ENCODE assay signal across 10 cellular contexts in genomic region chr5:103021310-103021709, GRCh38.
DNase-seq lines count a peak whose midpoint lies in the region; ATAC-seq and TF ChIP-seq lines count a peak whose summit lies in the region.
"Had no signal": no experiment of that assay in that cellular context is flagged by ENCODE, and none has a peak within 500 bp of the region (broad histone marks: within the 10 kb centered on the region; RNA-seq: fewer than 3 reads in every experiment).

No MANE protein-coding gene starts in this region.

- DNase-seq in HK-2 (ENCODE audit: unreplicated experiment), result peak; percentile 38
- peak; percentile 82 for DNase-seq in glomerular visceral epithelial cell (ENCODE audit: extremely low spot score)
- DNase-seq in stimulated activated CD4-positive, alpha-beta T cell treated with anti-CD3 and anti-CD28 coated beads, Interleukin-12 subunit alpha, Interleukin-12 subunit beta, amount 100 ng/mL, for 4 hours, result no peak
- DNase-seq in AG20443 (ENCODE audit: low spot score), result no peak
- DNase-seq in left lung, result no peak
- DNase-seq in HuH-7.5 (ENCODE audit: low spot score), result no peak
- DNase-seq: activated naive CD4-positive, alpha-beta T cell treated with anti-CD3 and anti-CD28 coated beads, Interleukin-2, amount 10 ng/mL, durations not matched to agents 7 days and 5 days had no signal

- no peak for TF ChIP-seq CTCF in left lung (IDR thresholded peaks at IDR 0.05)

- H3K9me3 ChIP-seq in left lung, result no peaks in the 10 kb centered on the region
- H3K9me3 ChIP-seq: thoracic aorta had no signal

- intact Hi-C loops in left lung (cut with DNase I), result no loop called here

- peaks cover 0 to 10% of the 10 kb centered on the region in 2 donors for H3K36me3 ChIP-seq in left lung

- no peaks in the 10 kb centered on the region for H3K4me1 ChIP-seq in left lung

- peak; percentile 91 for ATAC-seq in GM18873 (IDR thresholded peaks at IDR 0.05; ENCODE audit: low FRiP score, unreplicated experiment)
- peak; percentile 81 for ATAC-seq in HG02588 (IDR thresholded peaks at IDR 0.05; ENCODE audit: unreplicated experiment)
- ATAC-seq in left lung, result no peak

- no peaks in the 10 kb centered on the region for H3K27me3 ChIP-seq in left lung

- no peak overlapping the region for H3K4me3 ChIP-seq in left lung
- H3K4me3 ChIP-seq: thoracic aorta had no signal

- no peak overlapping the region for H3K27ac ChIP-seq in left lung
- H3K27ac ChIP-seq: thoracic aorta had no signal

Comparison
In these comparisons a context has a peak if more than half of its experiments do, and no peak if none do; other contexts are left out.
1. DNase-seq: peak in HK-2 (single experiment) and glomerular visceral epithelial cell (single experiment); none in stimulated activated CD4-positive, alpha-beta T cell treated with anti-CD3 and anti-CD28 coated beads, Interleukin-12 subunit alpha, Interleukin-12 subunit beta, amount 100 ng/mL, for 4 hours (single experiment), AG20443 (single experiment), left lung (0 of 2) and HuH-7.5 (single experiment).